In the genomic region with DNA sequence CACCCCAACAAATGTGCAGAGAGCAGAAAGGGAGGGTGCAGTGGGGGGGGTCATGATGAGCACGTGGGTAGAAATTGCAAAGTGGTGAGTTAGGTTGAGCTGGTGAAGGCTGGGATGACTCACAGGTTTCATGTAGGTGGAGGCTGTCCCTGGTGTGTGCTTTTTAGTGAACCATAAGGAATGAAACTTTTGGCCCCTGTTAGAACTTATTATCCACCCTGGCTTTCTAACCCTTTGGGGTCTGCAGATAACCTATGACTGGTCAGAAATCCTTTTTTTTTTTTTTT, we compare ENCODE assay signal across 8 cellular contexts. TPM values are rescaled to one million over a fixed set of nuclear protein-coding genes. Genes with fewer than 3 reads are reported as not detected.
DNase-seq lines count a peak whose midpoint lies in the region; TF ChIP-seq lines count a peak whose summit lies in the region.

No MANE protein-coding gene starts in this region.

- no peaks in the 10 kb centered on the region; the same call in 1 of the 2 replicates for H3K36me3 ChIP-seq in MG63
- no peaks in the 10 kb centered on the region for H3K36me3 ChIP-seq in adrenal gland (replicated peaks in 1 of 2)
- no peaks in the 10 kb centered on the region for H3K36me3 ChIP-seq in A673 (ENCODE audit: insufficient read depth, low read length, poor library complexity, severe bottlenecking)
- H3K36me3 ChIP-seq in WERI-Rb-1: peaks cover 32% of the 10 kb centered on the region

- no peaks in the 10 kb centered on the region for H3K27me3 Mint-ChIP-seq in mesothelial cell of epicardium (ENCODE audit: low read depth)

- TF ChIP-seq CTCF in adrenal gland (IDR thresholded peaks at IDR 0.05) (no peak), mesothelial cell of epicardium (IDR thresholded peaks at IDR 0.05; ENCODE audit: unreplicated experiment) (no peak), A673 (conservative IDR thresholded peaks at IDR 0.05; ENCODE audit: low read depth, low read length) (no peak), WERI-Rb-1 (IDR thresholded peaks at IDR 0.05; ENCODE audit: low read depth, low read length) (no peak)

- peaks cover 6% of the 10 kb centered on the region for H3K36me3 Mint-ChIP-seq in mesothelial cell of epicardium

- H3K9me3 ChIP-seq in MG63: no peaks in the 10 kb centered on the region
- no peaks in the 10 kb centered on the region for H3K9me3 ChIP-seq in adrenal gland (replicated peaks in 1 of 3)
- no peaks in the 10 kb centered on the region for H3K9me3 ChIP-seq in A673 (ENCODE audit: low read depth, low read length, poor library complexity, severe bottlenecking)
- no peaks in the 10 kb centered on the region for H3K9me3 ChIP-seq in WERI-Rb-1 (ENCODE audit: severe bottlenecking)

- CTCF ChIA-PET in A673 (lab: Charles Lee): interaction anchor here (0.6 kb wide), 1 partner anchor 57 kb away, joined by 3 read pairs; no protein-coding TSS in a partner anchor

- POLR2A ChIA-PET in A673 (lab: Charles Lee; ENCODE audit: low non-redundant PET): interaction anchor here (0.7 kb wide), 1 partner anchor 16 kb away, joined by 3 read pairs; no protein-coding TSS in a partner anchor

- no peak overlapping the region for H3K27ac Mint-ChIP-seq in mesothelial cell of epicardium

- H3K4me3 ChIP-seq in MG63 (no peak overlapping the region), adrenal gland (no peak overlapping the region), A673 (ENCODE audit: low read depth, low read length, poor library complexity, severe bottlenecking) (no peak overlapping the region), WERI-Rb-1 (ENCODE audit: low read depth, low read length) (no peak overlapping the region)

- BruUV-seq in A673 (replicated peaks; lab: Mats Ljungman, UMichigan): no TSS peak

- no peaks in the 10 kb centered on the region for H3K4me1 ChIP-seq in adrenal gland (replicated peaks in 1 of 2)
- no peaks in the 10 kb centered on the region for H3K4me1 ChIP-seq in A673 (ENCODE audit: insufficient read depth, low read length, poor library complexity, severe bottlenecking)

- H3K4me3 Mint-ChIP-seq in mesothelial cell of epicardium: no peak overlapping the region

- no peaks in the 10 kb centered on the region for H3K9me3 Mint-ChIP-seq in mesothelial cell of epicardium

- peaks cover 2% of the 10 kb centered on the region for H3K4me1 Mint-ChIP-seq in mesothelial cell of epicardium

- WGBS in adrenal gland, 4 donors: 11 to 32% (median 24%) methylated on average over 1 of the region's 1 CpG

- TF ChIP-seq POLR2A in adrenal gland (IDR thresholded peaks at IDR 0.05): no peak

- peak; percentile 47 for DNase-seq in GM04503 (ENCODE audit: low read depth)
- peak; percentile 85 for DNase-seq in MG63
- DNase-seq in adrenal gland: peak in 6 of 7 donors; percentile 52 to 65 (median 56)
- DNase-seq in non-pigmented ciliary epithelial cell (ENCODE audit: low read depth): peak; percentile 84
- no peak for DNase-seq in mesothelial cell of epicardium (ENCODE audit: low spot score in 2 of 2, unreplicated experiment in 2 of 2)
- no peak for DNase-seq in NCI-H345 (lab: John Stamatoyannopoulos, UW)
- no peak for DNase-seq in A673 (ENCODE audit: low spot score)
- DNase-seq in WERI-Rb-1: no peak

- H3K27ac ChIP-seq in adrenal gland (no peak overlapping the region), A673 (ENCODE audit: low read depth, low read length, poor library complexity, severe bottlenecking) (no peak overlapping the region), WERI-Rb-1 (no peak overlapping the region)

- H3K27me3 ChIP-seq in MG63: no peaks in the 10 kb centered on the region
- no peaks in the 10 kb centered on the region for H3K27me3 ChIP-seq in adrenal gland
- no peaks in the 10 kb centered on the region for H3K27me3 ChIP-seq in A673 (replicated peaks; ENCODE audit: insufficient read depth, low read depth, low read length, poor library complexity)
- no peaks in the 10 kb centered on the region for H3K27me3 ChIP-seq in WERI-Rb-1 (ENCODE audit: insufficient read depth, low read depth, severe bottlenecking)

- intact Hi-C loops in adrenal gland (cut with DNase I): loop anchor here in 1 of 2 donors (10.0 kb wide), 1 partner anchor 59 kb away; no protein-coding TSS in a partner anchor
- intact Hi-C loops in A673 (cut with micrococcal nuclease; ENCODE audit: unreplicated experiment): no loop called here

RNA-seq across cellular contexts. Expression of a gene that starts 46.9 kb away (rescaled TPM):
- total RNA-seq in MG63 (2014; rRNA removed; shearing (Covaris generic); ENCODE audit: low replicate concordance): 1.6 and 4.7 TPM in 2 replicates
- total RNA-seq in adrenal gland (10 to 100 TPM in 3 of 8 donors, 1 to 10 TPM in 5; 6.1 to 39.1 (median 8.7) TPM), mesothelial cell of epicardium (12.3 to 14.8 TPM (median 13.0 TPM) in 3 replicates), A673 (2021) (16.2 and 16.5 TPM in 2 replicates)
- 1 to 10 TPM; 1.3 to 5.1 (median 1.9) TPM for polyA plus RNA-seq in adrenal gland

Comparison
In these comparisons a context has a peak if more than half of its experiments do, and no peak if none do; other contexts are left out.
1. DNase-seq: peak in GM04503 (single experiment), MG63 (single experiment), adrenal gland (6 of 7) and non-pigmented ciliary epithelial cell (single experiment); none in mesothelial cell of epicardium (0 of 2), NCI-H345 (single experiment), A673 (single experiment) and WERI-Rb-1 (single experiment).